Comparison of ENCODE assay signal across 8 cellular contexts in the genomic region with DNA sequence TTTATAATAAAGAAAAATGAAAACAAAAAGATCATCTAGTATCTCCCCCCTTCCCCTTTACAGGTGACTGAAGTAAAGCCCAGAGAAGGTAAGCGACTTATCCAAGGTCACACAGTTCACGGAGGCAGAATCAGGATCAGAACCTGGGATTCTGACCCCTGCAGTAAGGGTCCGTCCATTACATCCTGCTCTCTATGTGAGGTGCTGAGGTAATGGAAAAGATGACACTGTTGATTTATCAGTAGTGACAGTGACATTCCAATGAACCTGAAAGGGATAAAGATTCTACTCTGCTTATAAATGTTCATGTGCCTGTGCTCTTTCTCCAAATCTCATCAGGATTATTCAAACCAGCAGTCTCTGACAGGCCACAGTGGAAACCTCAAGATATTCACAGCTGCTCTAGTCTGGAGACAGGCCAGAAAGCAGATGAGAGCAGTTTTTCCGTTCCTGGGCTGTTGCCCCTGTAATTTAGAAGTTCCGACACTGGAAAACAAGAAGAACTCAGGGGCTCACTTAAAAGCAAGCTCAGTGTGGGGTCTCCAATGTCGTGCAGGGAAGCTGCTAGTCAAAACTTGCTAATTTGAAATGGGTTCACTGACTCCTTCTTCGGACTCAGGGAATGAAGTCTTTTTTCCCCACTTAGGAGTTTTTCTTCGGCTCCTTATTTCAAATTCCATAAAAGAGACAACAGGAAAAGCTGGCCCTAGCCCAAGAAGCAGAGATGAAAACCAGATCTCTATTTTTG.
DNase-seq lines count a peak whose midpoint lies in the region; ATAC-seq and TF ChIP-seq lines count a peak whose summit lies in the region.

No MANE protein-coding gene starts in this region.

- H3K4me3 Mint-ChIP-seq in chondrocyte (ENCODE audit: unreplicated experiment): peak overlapping the region; percentile 21
- H3K4me3 Mint-ChIP-seq in natural killer cell: no peak overlapping the region

- H3K27ac Mint-ChIP-seq in chondrocyte (ENCODE audit: unreplicated experiment) (peak overlapping the region; percentile 59), natural killer cell (no peak overlapping the region)

- H3F3A ChIP-seq in PC-3 (ENCODE audit: low read length, unreplicated experiment): no peaks in the 10 kb centered on the region

- H3K27me3 ChIP-seq in osteoblast (ENCODE audit: insufficient read depth, low read length) (peaks cover 25% of the 10 kb centered on the region), PC-3 (ENCODE audit: low read length) (no peaks in the 10 kb centered on the region)

- POLR2A ChIA-PET in PC-3 (lab: Charles Lee; ENCODE audit: unreplicated experiment): no interaction called here

- TF ChIP-seq CTCF in AG09319 (IDR thresholded peaks at IDR 0.05; ENCODE audit: low read depth, low read length): no peak; the same call in 1 of the 2 replicates
- TF ChIP-seq CTCF in GM20000 (IDR thresholded peaks at IDR 0.05; ENCODE audit: extremely low read depth, missing control alignments): no peak
- TF ChIP-seq CTCF in chondrocyte (IDR thresholded peaks at IDR 0.05): peak; percentile 59
- no peak for TF ChIP-seq CTCF in osteoblast (IDR thresholded peaks at IDR 0.05; ENCODE audit: extremely low read depth, low read depth, low read length)
- no peak for TF ChIP-seq CTCF in PC-3 (conservative IDR thresholded peaks at IDR 0.05; ENCODE audit: low read depth, low read length)
- TF ChIP-seq CTCF in natural killer cell (IDR thresholded peaks at IDR 0.05): no peak

- H3K4me2 ChIP-seq in osteoblast (ENCODE audit: insufficient read depth, low read length): peak overlapping the region; percentile 61
- H3K4me2 ChIP-seq in PC-3 (ENCODE audit: low read length): no peak overlapping the region

- H3K27ac ChIP-seq in osteoblast (ENCODE audit: low read depth, low read length) (no peak overlapping the region), PC-3 (ENCODE audit: low read length) (no peak overlapping the region)

- DNase-seq in AG09319 (ENCODE audit: extremely low read depth, low read depth) (peak; percentile 32), GM20000 (ENCODE audit: low spot score) (peak; percentile 22), chondrocyte (ENCODE audit: low spot score) (no peak), osteoblast (ENCODE audit: insufficient read length, low spot score, missing footprints) (peak; percentile 30), PC-3 (no peak), natural killer cell (no peak)

- H3K36me3 Mint-ChIP-seq in chondrocyte (ENCODE audit: low read depth) (no peaks in the 10 kb centered on the region), natural killer cell (no peaks in the 10 kb centered on the region)

- H3K36me3 ChIP-seq in osteoblast (ENCODE audit: insufficient read depth, low read length) (no peaks in the 10 kb centered on the region), PC-3 (ENCODE audit: low read depth, low read length) (no peaks in the 10 kb centered on the region)

- H3K27me3 Mint-ChIP-seq in chondrocyte (ENCODE audit: low read depth): peaks cover 2% of the 10 kb centered on the region
- H3K27me3 Mint-ChIP-seq in natural killer cell (ENCODE audit: low read depth in 2 of 2): peaks cover 25 to 27% of the 10 kb centered on the region in 2 donors

- H3K9me3 Mint-ChIP-seq in chondrocyte (ENCODE audit: low read depth) (no peaks in the 10 kb centered on the region), natural killer cell (no peaks in the 10 kb centered on the region)

- peak; percentile 13 for ATAC-seq in HG03469 (IDR thresholded peaks at IDR 0.05; ENCODE audit: unreplicated experiment)
- no peak for ATAC-seq in esophagus mucosa
- no peak for ATAC-seq in PC-3
- ATAC-seq in natural killer cell: no peak

- H4K20me1 ChIP-seq in osteoblast (ENCODE audit: insufficient read depth, low read length) (no peaks in the 10 kb centered on the region), PC-3 (ENCODE audit: low read length) (no peaks in the 10 kb centered on the region)

- no peaks in the 10 kb centered on the region for H3K9me2 ChIP-seq in PC-3 (replicated peaks; ENCODE audit: low read length)

- no peaks in the 10 kb centered on the region for H3K79me2 ChIP-seq in osteoblast (ENCODE audit: insufficient read depth, low read length)
- no peaks in the 10 kb centered on the region for H3K79me2 ChIP-seq in PC-3 (ENCODE audit: low read length)

- peaks cover 28% of the 10 kb centered on the region for H3K4me1 Mint-ChIP-seq in chondrocyte (ENCODE audit: low read depth)
- no peaks in the 10 kb centered on the region for H3K4me1 Mint-ChIP-seq in natural killer cell

- CTCF ChIA-PET in PC-3 (lab: Charles Lee): no interaction called here

- BruUV-seq in PC-3 (replicated peaks; lab: Mats Ljungman, UMichigan): no TSS peak

- no peaks in the 10 kb centered on the region for H3K4me1 ChIP-seq in osteoblast (ENCODE audit: insufficient read depth, low read length)
- H3K4me1 ChIP-seq in PC-3 (ENCODE audit: insufficient read depth, low read length): no peaks in the 10 kb centered on the region

- H3K4me3 ChIP-seq in osteoblast (ENCODE audit: insufficient read depth, low read length): peak overlapping the region; percentile 31
- no peak overlapping the region for H3K4me3 ChIP-seq in PC-3 (ENCODE audit: low read length)

- H2AFZ ChIP-seq in osteoblast (ENCODE audit: low read length) (peak overlapping the region; percentile 40), PC-3 (ENCODE audit: low read length) (no peak overlapping the region)

- H3K9ac ChIP-seq in PC-3 (ENCODE audit: low read length): no peak overlapping the region

- intact Hi-C loops in PC-3 (cut with micrococcal nuclease): no loop called here
- intact Hi-C loops in natural killer cell (cut with micrococcal nuclease): no loop called here

- H3K9me3 ChIP-seq in osteoblast (ENCODE audit: low read depth, low read length) (no peaks in the 10 kb centered on the region), PC-3 (ENCODE audit: low read length) (no peaks in the 10 kb centered on the region)

Comparison
In these comparisons a context has a peak if more than half of its experiments do, and no peak if none do; other contexts are left out.
1. DNase-seq: peak in AG09319 (single experiment), GM20000 (single experiment) and osteoblast (single experiment); none in chondrocyte (single experiment), PC-3 (single experiment) and natural killer cell (single experiment).